In genomic region chr19:55062735-55063491, GRCh38 we compare ENCODE assay signal across 8 cellular contexts. TPM values are rescaled to one million over a fixed set of nuclear protein-coding genes. Genes with fewer than 3 reads are reported as not detected.
DNase-seq lines count a peak whose midpoint lies in the region; ATAC-seq and TF ChIP-seq lines count a peak whose summit lies in the region.

TSS of gene RDH13 (minus strand) at chr19:55063148. CDS start at chr19:55063032, 116 bp downstream.

- H3K36me3 Mint-ChIP-seq in activated naive CD8-positive, alpha-beta T cell treated with anti-CD3 and anti-CD28 coated beads, Interleukin-2, amount 10 ng/mL, durations not matched to agents 7 days and 5 days = peaks cover 11% of the 10 kb centered on the region

- peak; percentile 94 for DNase-seq in NCI-H1436 treated with DMSO at 0.1 percent for 48 hours (lab: John Stamatoyannopoulos, UW)
- peak; percentile 97 for DNase-seq in SW480 (ENCODE audit: low spot score)
- peak; percentile 99 for DNase-seq in activated naive CD8-positive, alpha-beta T cell treated with anti-CD3 and anti-CD28 coated beads, Interleukin-2, amount 10 ng/mL, durations not matched to agents 7 days and 5 days
- peak; percentile 96 to 98 for DNase-seq in cardiac muscle cell (ENCODE audit: low read depth in 1 of 2, low spot score in 1 of 2)
- peak; percentile 96 to 97 for DNase-seq in tibial artery

- peaks cover 36% of the 10 kb centered on the region for H3K27me3 Mint-ChIP-seq in activated naive CD8-positive, alpha-beta T cell treated with anti-CD3 and anti-CD28 coated beads, Interleukin-2, amount 10 ng/mL, durations not matched to agents 7 days and 5 days

- peak within 1 kb of the TSS; percentile 90 for H3K4me3 Mint-ChIP-seq in activated naive CD8-positive, alpha-beta T cell treated with anti-CD3 and anti-CD28 coated beads, Interleukin-2, amount 10 ng/mL, durations not matched to agents 7 days and 5 days

- H3K27me3 ChIP-seq in cardiac muscle cell = peaks cover 33% of the 10 kb centered on the region
- H3K27me3 ChIP-seq in parathyroid adenoma (ENCODE audit: control insufficient read depth, insufficient read depth, low read length) = no peaks in the 10 kb centered on the region
- no peaks in the 10 kb centered on the region for H3K27me3 ChIP-seq in tibial artery

- peak; percentile 94 for ATAC-seq in HG02759 (IDR thresholded peaks at IDR 0.05; ENCODE audit: unreplicated experiment)
- ATAC-seq in activated naive CD8-positive, alpha-beta T cell treated with anti-CD3 and anti-CD28 coated beads, Interleukin-2, amount 10 ng/mL, durations not matched to agents 7 days and 5 days (ENCODE audit: low read depth) = peak; percentile 98

- no peak for TF ChIP-seq CTCF in cardiac muscle cell (IDR thresholded peaks at IDR 0.05; ENCODE audit: low read depth, low read length)
- TF ChIP-seq CTCF in parathyroid adenoma (IDR thresholded peaks at IDR 0.05) = no peak
- no peak for TF ChIP-seq CTCF in tibial artery (IDR thresholded peaks at IDR 0.05)

- intact Hi-C loops in tibial artery (cut with DNase I; ENCODE audit: low total_unique reads) = no loop called here

- H3K4me2 ChIP-seq in parathyroid adenoma (ENCODE audit: low read length) = peak within 1 kb of the TSS; percentile 79

- H3K4me1 ChIP-seq in cardiac muscle cell (ENCODE audit: low read depth) (no peaks in the 10 kb centered on the region), parathyroid adenoma (peaks cover 12% of the 10 kb centered on the region), tibial artery (peaks cover 0 to 9% (median 6%) of the 10 kb centered on the region in 4 donors)

- no peaks in the 10 kb centered on the region for H3K9me3 ChIP-seq in cardiac muscle cell (ENCODE audit: low read depth)
- no peaks in the 10 kb centered on the region for H3K9me3 ChIP-seq in parathyroid adenoma (ENCODE audit: control insufficient read depth, low read length)
- H3K9me3 ChIP-seq in tibial artery = no peaks in the 10 kb centered on the region

- H2AFZ ChIP-seq in parathyroid adenoma = peak within 1 kb of the TSS; percentile 91

- TF ChIP-seq POLR2A in GM10847 (IDR thresholded peaks at IDR 0.05; ENCODE audit: extremely low read depth, insufficient read length) = peak; percentile 74

- H3K36me3 ChIP-seq in cardiac muscle cell (peaks cover 5% of the 10 kb centered on the region), parathyroid adenoma (ENCODE audit: control insufficient read depth, insufficient read depth, low read length) (no peaks in the 10 kb centered on the region), tibial artery (peaks cover 0 to 14% (median 13%) of the 10 kb centered on the region in 3 donors)

- no peak within 1 kb of the TSS for H3K27ac ChIP-seq in cardiac muscle cell
- H3K27ac ChIP-seq in parathyroid adenoma = peak within 1 kb of the TSS; percentile 76
- H3K27ac ChIP-seq in tibial artery = peak within 1 kb of the TSS; percentile 72 to 85

- H3K4me1 Mint-ChIP-seq in activated naive CD8-positive, alpha-beta T cell treated with anti-CD3 and anti-CD28 coated beads, Interleukin-2, amount 10 ng/mL, durations not matched to agents 7 days and 5 days = peaks cover 11% of the 10 kb centered on the region

- H3K9ac ChIP-seq in parathyroid adenoma = peak within 1 kb of the TSS; percentile 71

- POLR2A ChIA-PET in activated naive CD8-positive, alpha-beta T cell treated with anti-CD3 and anti-CD28 coated beads, Interleukin-2, amount 10 ng/mL, durations not matched to agents 7 days and 5 days (lab: Charles Lee) = interaction anchor here (0.6 to 1.9 kb wide), 9 partner anchors 9 to 182 kb away, joined by 3 to 11 read pairs (median 3); partner anchors contain the start of gene PPP1R12C

- peaks cover 9% of the 10 kb centered on the region for H3K79me2 ChIP-seq in parathyroid adenoma

- peak within 1 kb of the TSS; percentile 86 for H3K27ac Mint-ChIP-seq in activated naive CD8-positive, alpha-beta T cell treated with anti-CD3 and anti-CD28 coated beads, Interleukin-2, amount 10 ng/mL, durations not matched to agents 7 days and 5 days

- H3K4me3 ChIP-seq in cardiac muscle cell (peak within 1 kb of the TSS; percentile 55), parathyroid adenoma (ENCODE audit: low read depth, low read length) (peak within 1 kb of the TSS; percentile 98), tibial artery (peak within 1 kb of the TSS; percentile 83 to 85)

- H3K9me3 Mint-ChIP-seq in activated naive CD8-positive, alpha-beta T cell treated with anti-CD3 and anti-CD28 coated beads, Interleukin-2, amount 10 ng/mL, durations not matched to agents 7 days and 5 days = no peaks in the 10 kb centered on the region

RNA-seq across cellular contexts. Expression of gene RDH13, which starts in this region (rescaled TPM):
- 10 to 100 TPM; 25.9 to 28.6 TPM for total RNA-seq in activated naive CD8-positive, alpha-beta T cell treated with anti-CD3 and anti-CD28 coated beads, Interleukin-2, amount 10 ng/mL, durations not matched to agents 7 days and 5 days
- total RNA-seq in cardiac muscle cell = 31.9 and 41.0 TPM in 2 replicates
- 23.7 and 27.4 TPM in 2 replicates for polyA plus RNA-seq in cardiac muscle cell
